30 cellular contexts compared by ENCODE assay signal in genomic region chr11:48138222-48138621, GRCh38.
"Had no signal": no experiment of that assay in that cellular context is flagged by ENCODE, and none has a peak within 500 bp of the region (broad histone marks: within the 10 kb centered on the region; RNA-seq: fewer than 3 reads in every experiment).

No MANE protein-coding gene starts in this region.

- H3K9me3 Mint-ChIP-seq: activated CD4-positive, alpha-beta memory T cell treated with anti-CD3 and anti-CD28 coated beads for 36 hours; activated CD4-positive, alpha-beta T cell treated with anti-CD3 and anti-CD28 coated beads, Interleukin-2, amount 10 ng/mL, durations not matched to agents 24 days and 14 days; activated T-helper 1 cell treated with anti-CD3 and anti-CD28 coated beads, Interleukin-12 subunit alpha, Interleukin-12 subunit beta, Interleukin-2, Interleukin-4 antibody, amounts not matched to agents 30 ng/mL and 10 ng/mL and 1 ng/mL, durations not matched to agents 14 hours and 24 hours and 36 hours; activated T-helper 2 cell treated with anti-CD3 and anti-CD28 coated beads, Interferon-gamma antibody, Interleukin-2, Interleukin-4, amounts not matched to agents 10 μg/mL and 5 μg/mL and 100 μg/mL, durations not matched to agents 14 hours and 24 hours and 36 hours; dendritic cell treated with granulocyte-macrophage colony-stimulating factor and Interleukin-4, amounts not matched to agents 40 ng/mL and 50 ng/mL, for 4 days; endodermal cell had no signal

- H3K4me1 ChIP-seq: body of pancreas, foreskin keratinocyte, gastrocnemius medialis had no signal

- H3K4me3 Mint-ChIP-seq: activated CD4-positive, alpha-beta memory T cell treated with anti-CD3 and anti-CD28 coated beads for 36 hours; activated CD4-positive, alpha-beta T cell treated with anti-CD3 and anti-CD28 coated beads for 36 hours; activated CD4-positive, alpha-beta T cell treated with anti-CD3 and anti-CD28 coated beads, Interleukin-2, amount 10 ng/mL, durations not matched to agents 24 days and 14 days; activated CD8-positive, alpha-beta memory T cell treated with anti-CD3 and anti-CD28 coated beads, Interleukin-2, amount 10 ng/mL, durations not matched to agents 7 days and 5 days; activated CD8-positive, alpha-beta T cell treated with anti-CD3 and anti-CD28 coated beads, Interleukin-2, amount 10 ng/mL, durations not matched to agents 7 days and 5 days; activated naive CD8-positive, alpha-beta T cell; activated T-helper 1 cell treated with anti-CD3 and anti-CD28 coated beads, Interleukin-12 subunit alpha, Interleukin-12 subunit beta, Interleukin-2, Interleukin-4 antibody, amounts not matched to agents 30 ng/mL and 10 ng/mL and 1 ng/mL, durations not matched to agents 14 hours and 24 hours and 36 hours; dendritic cell treated with granulocyte-macrophage colony-stimulating factor and Interleukin-4, amounts not matched to agents 40 ng/mL and 50 ng/mL, for 4 days; endodermal cell had no signal

- H3K4me3 ChIP-seq: body of pancreas, coronary artery, dorsolateral prefrontal cortex, esophagus muscularis mucosa, gastrocnemius medialis, heart left ventricle had no signal

- H3K27ac ChIP-seq: body of pancreas, coronary artery, dorsolateral prefrontal cortex, esophagus muscularis mucosa, foreskin keratinocyte, gastrocnemius medialis, heart left ventricle had no signal

- H3K27me3 Mint-ChIP-seq: activated CD4-positive, alpha-beta memory T cell treated with anti-CD3 and anti-CD28 coated beads for 36 hours; activated CD4-positive, alpha-beta T cell treated with anti-CD3 and anti-CD28 coated beads for 36 hours; activated CD4-positive, alpha-beta T cell treated with anti-CD3 and anti-CD28 coated beads, Interleukin-2, amount 10 ng/mL, durations not matched to agents 24 days and 14 days; activated CD8-positive, alpha-beta memory T cell treated with anti-CD3 and anti-CD28 coated beads, Interleukin-2, amount 10 ng/mL, durations not matched to agents 7 days and 5 days; activated naive CD8-positive, alpha-beta T cell; dendritic cell treated with granulocyte-macrophage colony-stimulating factor and Interleukin-4, amounts not matched to agents 40 ng/mL and 50 ng/mL, for 4 days had no signal

- H3K27me3 ChIP-seq: body of pancreas, dorsolateral prefrontal cortex, esophagus muscularis mucosa, foreskin keratinocyte, gastrocnemius medialis, heart left ventricle had no signal

- DNase-seq: activated CD4-positive, alpha-beta memory T cell treated with anti-CD3 and anti-CD28 coated beads for 36 hours; activated CD4-positive, alpha-beta T cell treated with anti-CD3 and anti-CD28 coated beads for 36 hours; activated CD4-positive, alpha-beta T cell treated with anti-CD3 and anti-CD28 coated beads, Interleukin-2, amount 10 ng/mL, durations not matched to agents 24 days and 14 days; activated CD4-positive, CD25-positive, alpha-beta regulatory T cell; activated CD4-positive, CD25-positive, alpha-beta regulatory T cell treated with anti-CD3 and anti-CD28 coated beads, Interleukin-2, amount 50 U/mL, for 72 hours; activated CD8-positive, alpha-beta memory T cell treated with anti-CD3 and anti-CD28 coated beads, Interleukin-2, amount 10 ng/mL, durations not matched to agents 7 days and 5 days; activated CD8-positive, alpha-beta memory T cell treated with anti-CD3 and anti-CD28 coated beads, Interleukin-2, amount 50 U/mL, for 4 hours; activated CD8-positive, alpha-beta T cell treated with anti-CD3 and anti-CD28 coated beads, Interleukin-2, amount 10 ng/mL, durations not matched to agents 7 days and 5 days; activated effector memory CD4-positive, alpha-beta T cell treated with anti-CD3 and anti-CD28 coated beads, Interleukin-2, amount 50 U/mL, for 16 hours; activated naive CD4-positive, alpha-beta T cell treated with anti-CD3 and anti-CD28 coated beads, Interleukin-2, amount 50 U/mL, for 16 hours; activated T-cell treated with anti-CD3 and anti-CD28 coated beads, Interleukin-2, amount 50 U/mL, for 1 hour; activated T-cell treated with anti-CD3 and anti-CD28 coated beads, Interleukin-2, amount 50 U/mL, for 48 hours; amygdala; aorta; body of pancreas; cerebellar nuclear complex; dorsolateral prefrontal cortex; effector memory CD4-positive, alpha-beta T cell; endodermal cell; foreskin keratinocyte; gastrocnemius medialis; glutamatergic neuron; heart left ventricle; T-helper 2 cell had no signal

- H3K9me3 ChIP-seq: body of pancreas, esophagus muscularis mucosa, gastrocnemius medialis, heart left ventricle had no signal

- H3K27ac Mint-ChIP-seq: activated CD4-positive, alpha-beta memory T cell treated with anti-CD3 and anti-CD28 coated beads for 36 hours; activated CD4-positive, alpha-beta T cell treated with anti-CD3 and anti-CD28 coated beads for 36 hours; activated CD4-positive, alpha-beta T cell treated with anti-CD3 and anti-CD28 coated beads, Interleukin-2, amount 10 ng/mL, durations not matched to agents 24 days and 14 days; activated naive CD8-positive, alpha-beta T cell; activated T-helper 2 cell treated with anti-CD3 and anti-CD28 coated beads, Interferon-gamma antibody, Interleukin-2, Interleukin-4, amounts not matched to agents 10 μg/mL and 5 μg/mL and 100 μg/mL, durations not matched to agents 14 hours and 24 hours and 36 hours; endodermal cell had no signal

- H3K4me1 Mint-ChIP-seq: activated CD8-positive, alpha-beta memory T cell treated with anti-CD3 and anti-CD28 coated beads, Interleukin-2, amount 10 ng/mL, durations not matched to agents 7 days and 5 days; endodermal cell had no signal
